Comparison of ENCODE assay signal across 23 cellular contexts in the genomic region with DNA sequence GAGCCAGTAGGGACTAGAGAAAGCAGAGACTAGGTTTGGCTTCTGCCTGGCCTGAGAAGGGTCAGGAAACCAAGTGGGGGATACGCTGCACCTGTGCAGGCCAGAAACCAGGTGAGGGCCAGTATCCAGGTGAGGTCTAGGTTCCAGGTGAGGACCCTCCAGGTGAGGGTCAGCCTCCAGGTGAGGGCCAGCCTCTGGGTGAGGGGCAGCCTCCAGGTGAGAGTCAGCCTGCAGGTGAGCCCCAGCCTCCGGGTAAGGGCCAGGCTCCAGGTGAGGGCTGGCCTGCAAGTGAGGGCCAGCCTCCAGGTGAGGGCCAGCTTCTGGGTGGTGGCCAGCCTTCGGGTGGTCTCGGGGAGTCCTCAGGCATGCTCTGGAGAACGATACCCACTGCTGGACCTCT.
"Had no signal": no experiment of that assay in that cellular context is flagged by ENCODE, and none has a peak within 500 bp of the region (broad histone marks: within the 10 kb centered on the region; RNA-seq: fewer than 3 reads in every experiment).

No MANE protein-coding gene starts in this region.

- H3K9me3 Mint-ChIP-seq: dendritic cell treated with granulocyte-macrophage colony-stimulating factor and Interleukin-4, amounts not matched to agents 40 ng/mL and 50 ng/mL, for 4 days had no signal

- H3K4me3 ChIP-seq: colonic mucosa, coronary artery, dorsolateral prefrontal cortex, esophagus muscularis mucosa, esophagus squamous epithelium, gastrocnemius medialis, gastroesophageal sphincter had no signal

- H3K27ac Mint-ChIP-seq: dendritic cell treated with granulocyte-macrophage colony-stimulating factor and Interleukin-4, amounts not matched to agents 40 ng/mL and 50 ng/mL, for 4 days; effector memory CD8-positive, alpha-beta T cell; endodermal cell had no signal

- H3K36me3 ChIP-seq: colonic mucosa, esophagus muscularis mucosa, esophagus squamous epithelium, gastrocnemius medialis, gastroesophageal sphincter had no signal

- H3K4me3 Mint-ChIP-seq: dendritic cell treated with granulocyte-macrophage colony-stimulating factor and Interleukin-4, amounts not matched to agents 40 ng/mL and 50 ng/mL, for 4 days; effector memory CD8-positive, alpha-beta T cell; endodermal cell had no signal

- H3K27me3 Mint-ChIP-seq: dendritic cell treated with granulocyte-macrophage colony-stimulating factor and Interleukin-4, amounts not matched to agents 40 ng/mL and 50 ng/mL, for 4 days; effector memory CD8-positive, alpha-beta T cell had no signal

- DNase-seq: colonic mucosa; cortex of kidney; dermis blood vessel endothelial cell; dorsolateral prefrontal cortex; effector CD4-positive, alpha-beta T cell; effector CD8-positive, alpha-beta T cell; effector memory CD4-positive, alpha-beta T cell; effector memory CD8-positive, alpha-beta T cell; endodermal cell; erythroblast; esophagus squamous epithelium; foreskin fibroblast; foreskin keratinocyte; foreskin melanocyte; gastrocnemius medialis; glutamatergic neuron; head of caudate nucleus had no signal

- ATAC-seq: effector memory CD8-positive, alpha-beta T cell; esophagus mucosa; foreskin keratinocyte; gastrocnemius medialis; gastroesophageal sphincter had no signal

- H3K27ac ChIP-seq: colonic mucosa, coronary artery, dorsolateral prefrontal cortex, epithelial cell of prostate, esophagus muscularis mucosa, esophagus squamous epithelium, foreskin keratinocyte, gastrocnemius medialis, gastroesophageal sphincter had no signal

- H3K27me3 ChIP-seq: colonic mucosa, dorsolateral prefrontal cortex, esophagus muscularis mucosa, esophagus squamous epithelium, foreskin keratinocyte, gastrocnemius medialis, gastroesophageal sphincter had no signal
